ENCODE assay signal across 15 cellular contexts in genomic region chr18:60508108-60508507, GRCh38.
"Had no signal": no experiment of that assay in that cellular context is flagged by ENCODE, and none has a peak within 500 bp of the region (broad histone marks: within the 10 kb centered on the region; RNA-seq: fewer than 3 reads in every experiment).

No MANE protein-coding gene starts in this region.

- DNase-seq: activated CD4-positive, alpha-beta memory T cell treated with anti-CD3 and anti-CD28 coated beads for 36 hours; activated CD4-positive, alpha-beta T cell treated with anti-CD3 and anti-CD28 coated beads for 1 hour; activated gamma-delta T cell treated with Interleukin-2 at 50 U/mL for 16 hours; activated naive CD8-positive, alpha-beta T cell treated with anti-CD3 and anti-CD28 coated beads for 36 hours; activated T-cell treated with anti-CD3 and anti-CD28 coated beads, Interleukin-2, amount 50 U/mL, for 72 hours; aorta; esophagus squamous epithelium; gastrocnemius medialis; left ventricle myocardium inferior; ovary; stimulated activated CD4-positive, alpha-beta T cell treated with anti-CD3 and anti-CD28 coated beads, Interleukin-12 subunit alpha, Interleukin-12 subunit beta, amount 100 ng/mL, for 4 hours; stimulated activated CD4-positive, alpha-beta T cell treated with anti-CD3 and anti-CD28 coated beads, Interleukin-2, amount 100 ng/mL, for 48 hours; stimulated activated CD8-positive, alpha-beta memory T cell treated with anti-CD3 and anti-CD28 coated beads, Interleukin-4, amount 100 ng/mL, for 48 hours; stimulated activated naive CD8-positive, alpha-beta T cell treated with anti-CD3 and anti-CD28 coated beads, Interleukin-15, Interleukin-2, amounts not matched to agents 100 U/mL and 50 U/mL, for 24 hours had no signal

- H3K4me1 ChIP-seq: esophagus squamous epithelium, gastrocnemius medialis, left ventricle myocardium inferior, suprapubic skin had no signal

- H3K27ac ChIP-seq: esophagus squamous epithelium, gastrocnemius medialis, left ventricle myocardium inferior, ovary, suprapubic skin had no signal

- H3K36me3 ChIP-seq: esophagus squamous epithelium, gastrocnemius medialis, left ventricle myocardium inferior, ovary, suprapubic skin had no signal

- H3K4me3 ChIP-seq: esophagus squamous epithelium, gastrocnemius medialis, left ventricle myocardium inferior, ovary, suprapubic skin had no signal

- H3K27me3 ChIP-seq: esophagus squamous epithelium, gastrocnemius medialis, ovary, suprapubic skin had no signal

- H3K9me3 ChIP-seq: esophagus squamous epithelium, gastrocnemius medialis, left ventricle myocardium inferior, ovary, suprapubic skin had no signal
